ENCODE assay signal across 18 cellular contexts in the genomic region with DNA sequence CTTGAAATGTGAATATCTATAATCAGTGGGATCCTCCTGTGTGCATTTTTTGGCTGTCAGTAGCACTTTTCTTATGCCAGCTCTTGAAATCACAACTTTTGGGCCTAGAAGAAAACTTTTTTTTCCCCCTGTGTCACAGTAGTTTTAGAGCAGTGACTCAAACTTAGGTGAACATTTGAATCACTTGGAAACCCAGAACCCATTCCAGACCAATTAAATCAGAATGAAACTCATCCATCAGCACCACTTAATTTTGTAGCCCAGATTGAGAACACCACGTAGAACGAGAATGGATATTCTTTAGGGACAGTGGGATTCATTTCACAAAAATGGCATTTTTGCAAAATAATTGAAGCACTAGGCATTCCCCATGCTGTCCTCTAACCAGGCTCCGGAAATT.
DNase-seq lines count a peak whose midpoint lies in the region; ATAC-seq and TF ChIP-seq lines count a peak whose summit lies in the region.
"Had no signal": no experiment of that assay in that cellular context is flagged by ENCODE, and none has a peak within 500 bp of the region (broad histone marks: within the 10 kb centered on the region; RNA-seq: fewer than 3 reads in every experiment).

No MANE protein-coding gene starts in this region.

- H3K27ac ChIP-seq in colonic mucosa (peak overlapping the region; percentile 81), neutrophil (peak overlapping the region; percentile 78)
- H3K27ac ChIP-seq: parathyroid adenoma had no signal

- TF ChIP-seq CTCF in AG10803 (conservative IDR thresholded peaks at IDR 0.05; ENCODE audit: low read length) = no peak
- TF ChIP-seq CTCF in colonic mucosa (IDR thresholded peaks at IDR 0.05) = no peak
- no peak for TF ChIP-seq CTCF in neutrophil (IDR thresholded peaks at IDR 0.05)
- TF ChIP-seq CTCF in mucosa of descending colon (IDR thresholded peaks at IDR 0.05) = no peak

- DNase-seq in AG10803 (ENCODE audit: low read depth) = peak; percentile 65
- peak; percentile 55 for DNase-seq in LHCN-M2 (ENCODE audit: low read depth)
- DNase-seq in colonic mucosa = no peak
- no peak for DNase-seq in stimulated activated CD4-positive, alpha-beta T cell treated with anti-CD3 and anti-CD28 coated beads, Interleukin-2, amount 100 ng/mL, for 24 hours
- DNase-seq in DMS79 (lab: John Stamatoyannopoulos, UW) = no peak
- DNase-seq in mucosa of descending colon = no peak
- no peak for DNase-seq in effector CD8-positive, alpha-beta T cell (lab: John Stamatoyannopoulos, UW)
- DNase-seq: activated CD8-positive, alpha-beta memory T cell treated with anti-CD3 and anti-CD28 coated beads for 24 hours; aorta; Karpas-422; left ventricle myocardium superior; NCI-H1417 treated with DMSO at 0.1 percent for 48 hours; NCI-H2227 treated with DMSO at 0.1 percent for 48 hours; stimulated activated CD4-positive, alpha-beta T cell treated with anti-CD3 and anti-CD28 coated beads, Interleukin-15, amount 100 ng/mL, for 24 hours; stimulated activated naive CD8-positive, alpha-beta T cell treated with anti-CD3 and anti-CD28 coated beads, Interleukin-15, amount 100 ng/mL, for 72 hours had no signal

- no peak overlapping the region for H3K9ac ChIP-seq in colonic mucosa (ENCODE audit: low read depth in 2 of 2, low read length in 2 of 2)
- H3K9ac ChIP-seq: parathyroid adenoma had no signal

- intact Hi-C loops in colonic mucosa (cut with DNase I) (no loop called here), mucosa of descending colon (cut with DNase I, micrococcal nuclease) (loop anchor here in 1 of 2 donors (10.0 kb wide), 1 partner anchor 75 kb away; no protein-coding TSS in a partner anchor)

- H3K4me3 ChIP-seq in AG10803 (ENCODE audit: low read length) (no peak overlapping the region), colonic mucosa (no peak overlapping the region), neutrophil (ENCODE audit: low read depth in 1 of 2, low read length in 1 of 2) (no peak overlapping the region), mucosa of descending colon (no peak overlapping the region)

- H3K36me3 ChIP-seq in colonic mucosa (no peaks in the 10 kb centered on the region), neutrophil (no peaks in the 10 kb centered on the region), mucosa of descending colon (ENCODE audit: low read depth) (no peaks in the 10 kb centered on the region)

- no peaks in the 10 kb centered on the region for H3K27me3 ChIP-seq in colonic mucosa
- no peaks in the 10 kb centered on the region for H3K27me3 ChIP-seq in neutrophil

- no peaks in the 10 kb centered on the region for H3K9me3 ChIP-seq in colonic mucosa
- no peaks in the 10 kb centered on the region for H3K9me3 ChIP-seq in neutrophil
- H3K9me3 ChIP-seq in mucosa of descending colon = no peaks in the 10 kb centered on the region

- H3K4me1 ChIP-seq in colonic mucosa = peaks cover 4% of the 10 kb centered on the region
- peaks cover 32 to 48% of the 10 kb centered on the region in 2 experiments for H3K4me1 ChIP-seq in neutrophil (ENCODE audit: control insufficient read depth in 1 of 2, insufficient read depth in 1 of 2, low read depth in 1 of 2, low read length in 1 of 2)
- peaks cover 26% of the 10 kb centered on the region for H3K4me1 ChIP-seq in mucosa of descending colon (ENCODE audit: low read depth)
- H3K4me1 ChIP-seq: parathyroid adenoma had no signal

- ATAC-seq in mucosa of descending colon = no peak
- ATAC-seq: left ventricle myocardium superior; stimulated activated naive CD8-positive, alpha-beta T cell treated with anti-CD3 and anti-CD28 coated beads, Interleukin-15, amount 100 ng/mL, for 72 hours; WTC11 had no signal

Comparison
In these comparisons a context has a peak if more than half of its experiments do, and no peak if none do; other contexts are left out.
1. DNase-seq: peak in AG10803 (single experiment) and LHCN-M2 (single experiment); none in colonic mucosa (single experiment), stimulated activated CD4-positive, alpha-beta T cell treated with anti-CD3 and anti-CD28 coated beads, Interleukin-2, amount 100 ng/mL, for 24 hours (0 of 2), DMS79 (single experiment), mucosa of descending colon (0 of 3) and effector CD8-positive, alpha-beta T cell (single experiment).